ENCODE assay signal across 1 cellular context in the genomic region with DNA sequence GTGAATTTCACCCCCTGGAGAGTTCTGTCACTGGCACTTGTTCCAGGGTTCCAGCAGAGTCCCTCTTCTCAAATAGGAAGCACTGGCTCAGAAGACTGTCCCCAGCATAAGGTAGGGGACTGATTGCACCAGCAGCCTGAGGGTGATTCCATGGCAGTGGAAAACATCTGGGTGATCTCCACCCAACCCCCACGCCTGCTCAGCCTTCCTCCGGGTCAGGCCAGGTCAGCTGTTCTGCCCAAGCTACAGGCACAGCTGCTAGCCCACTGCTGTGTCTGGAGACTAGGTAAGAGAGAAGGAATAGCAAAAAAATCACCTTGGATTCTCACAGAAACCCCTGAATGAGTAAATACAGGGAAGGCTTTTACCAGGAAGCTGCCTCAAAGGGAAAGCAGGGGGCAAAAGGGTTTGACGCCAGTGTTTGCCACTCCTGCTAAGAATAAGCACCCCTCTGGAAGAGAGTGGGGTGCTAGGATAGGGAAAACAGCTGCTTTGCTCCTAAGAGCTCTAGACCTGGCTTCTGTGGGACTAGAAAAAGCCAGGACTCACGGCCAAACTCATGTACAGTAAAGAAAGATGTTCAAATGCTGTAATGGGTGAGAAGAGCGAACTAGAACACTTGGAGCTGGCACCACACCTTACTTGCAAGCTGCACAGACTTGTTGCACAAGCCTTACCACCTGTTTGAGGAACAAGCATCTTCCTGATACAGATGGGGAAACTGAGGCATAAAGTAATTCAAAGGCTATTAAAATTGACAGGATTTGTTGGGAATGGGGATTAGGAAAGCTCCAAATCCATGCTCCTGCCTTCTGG.
TF ChIP-seq lines count a peak whose summit lies in the region.

No MANE protein-coding gene starts in this region.

TF ChIP-seq in GM12878, 131 proteins besides CTCF, POLR2A, EP300 and RAD21 (continues in another document):
- TF ChIP-seq RUNX3 (IDR thresholded peaks at IDR 0.05; ENCODE audit: low read length) (no peak), MEF2B (IDR thresholded peaks at IDR 0.05; ENCODE audit: partially characterized antibody, poor library complexity, severe bottlenecking) (no peak), RCOR1 (conservative IDR thresholded peaks at IDR 0.05; ENCODE audit: low read depth, low read length) (no peak), SIN3A (IDR thresholded peaks at IDR 0.05; ENCODE audit: low read depth, low read length) (0 out of 2 replicates have a peak, but pooled peaks have one; percentile 37), POLR2AphosphoS5 (IDR thresholded peaks at IDR 0.05; ENCODE audit: low read length) (peak; percentile 82), STAT1 (conservative IDR thresholded peaks at IDR 0.05) (no peak), CBX3 (IDR thresholded peaks at IDR 0.05; ENCODE audit: borderline replicate concordance, low read depth) (no peak), BCL11A (IDR thresholded peaks at IDR 0.05; ENCODE audit: low read depth, low read length) (no peak), PAX5 (IDR thresholded peaks at IDR 0.05; ENCODE audit: borderline replicate concordance, low read depth, low read length) (no peak), CBFB (IDR thresholded peaks at IDR 0.05; ENCODE audit: low read depth) (no peak), TAF1 (IDR thresholded peaks at IDR 0.05; ENCODE audit: borderline replicate concordance, low read depth, low read length) (no peak), TCF3 (IDR thresholded peaks at IDR 0.05; ENCODE audit: borderline replicate concordance, insufficient read depth, low read depth, low read length) (no peak), ZNF274 (IDR thresholded peaks at IDR 0.05; ENCODE audit: insufficient read depth, insufficient read length) (no peak), SMAD5 (IDR thresholded peaks at IDR 0.05; ENCODE audit: low read depth) (peak; percentile 41; the same call in 1 of the 2 replicates), KAT2A (conservative IDR thresholded peaks at IDR 0.05; ENCODE audit: control insufficient read depth, low read depth, low read length) (no peak), NR2C2 (IDR thresholded peaks at IDR 0.05; ENCODE audit: borderline replicate concordance, control insufficient read depth, insufficient read length, low read depth) (no peak), SPI1 (IDR thresholded peaks at IDR 0.05; ENCODE audit: borderline replicate concordance, insufficient read depth, low read depth, low read length) (no peak), BMI1 (IDR thresholded peaks at IDR 0.05; ENCODE audit: borderline replicate concordance) (no peak), ASH2L (IDR thresholded peaks at IDR 0.05; ENCODE audit: borderline replicate concordance, low read depth) (no peak), TCF12 (IDR thresholded peaks at IDR 0.05; ENCODE audit: low read depth, low read length) (no peak), NFIC (IDR thresholded peaks at IDR 0.05; ENCODE audit: low read depth, low read length) (no peak), JUND (IDR thresholded peaks at IDR 0.05; ENCODE audit: low read depth, low read length) (no peak), SRF (IDR thresholded peaks at IDR 0.05; ENCODE audit: low read depth in 2 of 2, low read length in 2 of 2) (no peak), IKZF1 (conservative IDR thresholded peaks at IDR 0.05) (no peak), KLF5 (IDR thresholded peaks at IDR 0.05; ENCODE audit: partially characterized antibody) (no peak), IRF4 (IDR thresholded peaks at IDR 0.05; ENCODE audit: low read depth, low read length) (no peak), POLR2AphosphoS2 (IDR thresholded peaks at IDR 0.05; ENCODE audit: low read depth, low read length) (peak; percentile 49), RAD51 (IDR thresholded peaks at IDR 0.05) (no peak), MTA3 (IDR thresholded peaks at IDR 0.05; ENCODE audit: borderline replicate concordance, low read length) (no peak), SMC3 (IDR thresholded peaks at IDR 0.05; ENCODE audit: borderline replicate concordance, low read length) (no peak), ZZZ3 (IDR thresholded peaks at IDR 0.05; ENCODE audit: control insufficient read depth, insufficient read length, low read depth) (no peak), ZNF384 (IDR thresholded peaks at IDR 0.05; ENCODE audit: borderline replicate concordance, low read depth, low read length) (no peak), CHD1 (IDR thresholded peaks at IDR 0.05; ENCODE audit: low read depth, low read length) (peak; percentile 44; the same call in 1 of the 2 replicates), EED (IDR thresholded peaks at IDR 0.05; ENCODE audit: low read depth) (no peak), ZBED1 (IDR thresholded peaks at IDR 0.05; ENCODE audit: borderline replicate concordance) (no peak; the same call in 1 of the 2 replicates), DPF2 (IDR thresholded peaks at IDR 0.05) (no peak; the same call in 1 of the 2 replicates), HCFC1 (IDR thresholded peaks at IDR 0.05; ENCODE audit: low read length) (no peak), NR2F1 (conservative IDR thresholded peaks at IDR 0.05) (peak; percentile 68), TBL1XR1 (IDR thresholded peaks at IDR 0.05; ENCODE audit: low read depth, low read length) (no peak), NFYA (IDR thresholded peaks at IDR 0.05; ENCODE audit: borderline replicate concordance, low read depth, low read length) (no peak), LARP7 (IDR thresholded peaks at IDR 0.05) (no peak), POU2F2 (IDR thresholded peaks at IDR 0.05; ENCODE audit: borderline replicate concordance, low read depth, low read length) (peak; percentile 44; the same call in 2 of the 3 replicates), GATAD2B (conservative IDR thresholded peaks at IDR 0.05; ENCODE audit: low read depth) (no peak), MYB (IDR thresholded peaks at IDR 0.05; ENCODE audit: borderline replicate concordance, low read depth, low read length) (no peak)
- TF ChIP-seq, protein P1, sequence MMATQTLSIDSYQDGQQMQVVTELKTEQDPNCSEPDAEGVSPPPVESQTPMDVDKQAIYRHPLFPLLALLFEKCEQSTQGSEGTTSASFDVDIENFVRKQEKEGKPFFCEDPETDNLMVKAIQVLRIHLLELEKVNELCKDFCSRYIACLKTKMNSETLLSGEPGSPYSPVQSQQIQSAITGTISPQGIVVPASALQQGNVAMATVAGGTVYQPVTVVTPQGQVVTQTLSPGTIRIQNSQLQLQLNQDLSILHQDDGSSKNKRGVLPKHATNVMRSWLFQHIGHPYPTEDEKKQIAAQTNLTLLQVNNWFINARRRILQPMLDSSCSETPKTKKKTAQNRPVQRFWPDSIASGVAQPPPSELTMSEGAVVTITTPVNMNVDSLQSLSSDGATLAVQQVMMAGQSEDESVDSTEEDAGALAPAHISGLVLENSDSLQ (IDR thresholded peaks at IDR 0.05) = no peak
- TF ChIP-seq, protein P2, sequence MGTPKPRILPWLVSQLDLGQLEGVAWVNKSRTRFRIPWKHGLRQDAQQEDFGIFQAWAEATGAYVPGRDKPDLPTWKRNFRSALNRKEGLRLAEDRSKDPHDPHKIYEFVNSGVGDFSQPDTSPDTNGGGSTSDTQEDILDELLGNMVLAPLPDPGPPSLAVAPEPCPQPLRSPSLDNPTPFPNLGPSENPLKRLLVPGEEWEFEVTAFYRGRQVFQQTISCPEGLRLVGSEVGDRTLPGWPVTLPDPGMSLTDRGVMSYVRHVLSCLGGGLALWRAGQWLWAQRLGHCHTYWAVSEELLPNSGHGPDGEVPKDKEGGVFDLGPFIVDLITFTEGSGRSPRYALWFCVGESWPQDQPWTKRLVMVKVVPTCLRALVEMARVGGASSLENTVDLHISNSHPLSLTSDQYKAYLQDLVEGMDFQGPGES (IDR thresholded peaks at IDR 0.05) = no peak
- TF ChIP-seq, protein P3, sequence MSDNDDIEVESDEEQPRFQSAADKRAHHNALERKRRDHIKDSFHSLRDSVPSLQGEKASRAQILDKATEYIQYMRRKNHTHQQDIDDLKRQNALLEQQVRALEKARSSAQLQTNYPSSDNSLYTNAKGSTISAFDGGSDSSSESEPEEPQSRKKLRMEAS (IDR thresholded peaks at IDR 0.05; ENCODE audit: low read depth, low read length) = no peak
- TF ChIP-seq, protein P4, sequence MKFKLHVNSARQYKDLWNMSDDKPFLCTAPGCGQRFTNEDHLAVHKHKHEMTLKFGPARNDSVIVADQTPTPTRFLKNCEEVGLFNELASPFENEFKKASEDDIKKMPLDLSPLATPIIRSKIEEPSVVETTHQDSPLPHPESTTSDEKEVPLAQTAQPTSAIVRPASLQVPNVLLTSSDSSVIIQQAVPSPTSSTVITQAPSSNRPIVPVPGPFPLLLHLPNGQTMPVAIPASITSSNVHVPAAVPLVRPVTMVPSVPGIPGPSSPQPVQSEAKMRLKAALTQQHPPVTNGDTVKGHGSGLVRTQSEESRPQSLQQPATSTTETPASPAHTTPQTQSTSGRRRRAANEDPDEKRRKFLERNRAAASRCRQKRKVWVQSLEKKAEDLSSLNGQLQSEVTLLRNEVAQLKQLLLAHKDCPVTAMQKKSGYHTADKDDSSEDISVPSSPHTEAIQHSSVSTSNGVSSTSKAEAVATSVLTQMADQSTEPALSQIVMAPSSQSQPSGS (IDR thresholded peaks at IDR 0.05; ENCODE audit: low read length) = no peak
- TF ChIP-seq, protein P5, sequence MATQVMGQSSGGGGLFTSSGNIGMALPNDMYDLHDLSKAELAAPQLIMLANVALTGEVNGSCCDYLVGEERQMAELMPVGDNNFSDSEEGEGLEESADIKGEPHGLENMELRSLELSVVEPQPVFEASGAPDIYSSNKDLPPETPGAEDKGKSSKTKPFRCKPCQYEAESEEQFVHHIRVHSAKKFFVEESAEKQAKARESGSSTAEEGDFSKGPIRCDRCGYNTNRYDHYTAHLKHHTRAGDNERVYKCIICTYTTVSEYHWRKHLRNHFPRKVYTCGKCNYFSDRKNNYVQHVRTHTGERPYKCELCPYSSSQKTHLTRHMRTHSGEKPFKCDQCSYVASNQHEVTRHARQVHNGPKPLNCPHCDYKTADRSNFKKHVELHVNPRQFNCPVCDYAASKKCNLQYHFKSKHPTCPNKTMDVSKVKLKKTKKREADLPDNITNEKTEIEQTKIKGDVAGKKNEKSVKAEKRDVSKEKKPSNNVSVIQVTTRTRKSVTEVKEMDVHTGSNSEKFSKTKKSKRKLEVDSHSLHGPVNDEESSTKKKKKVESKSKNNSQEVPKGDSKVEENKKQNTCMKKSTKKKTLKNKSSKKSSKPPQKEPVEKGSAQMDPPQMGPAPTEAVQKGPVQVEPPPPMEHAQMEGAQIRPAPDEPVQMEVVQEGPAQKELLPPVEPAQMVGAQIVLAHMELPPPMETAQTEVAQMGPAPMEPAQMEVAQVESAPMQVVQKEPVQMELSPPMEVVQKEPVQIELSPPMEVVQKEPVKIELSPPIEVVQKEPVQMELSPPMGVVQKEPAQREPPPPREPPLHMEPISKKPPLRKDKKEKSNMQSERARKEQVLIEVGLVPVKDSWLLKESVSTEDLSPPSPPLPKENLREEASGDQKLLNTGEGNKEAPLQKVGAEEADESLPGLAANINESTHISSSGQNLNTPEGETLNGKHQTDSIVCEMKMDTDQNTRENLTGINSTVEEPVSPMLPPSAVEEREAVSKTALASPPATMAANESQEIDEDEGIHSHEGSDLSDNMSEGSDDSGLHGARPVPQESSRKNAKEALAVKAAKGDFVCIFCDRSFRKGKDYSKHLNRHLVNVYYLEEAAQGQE (IDR thresholded peaks at IDR 0.05; ENCODE audit: low read depth, low read length) = no peak
- TF ChIP-seq, protein P6, sequence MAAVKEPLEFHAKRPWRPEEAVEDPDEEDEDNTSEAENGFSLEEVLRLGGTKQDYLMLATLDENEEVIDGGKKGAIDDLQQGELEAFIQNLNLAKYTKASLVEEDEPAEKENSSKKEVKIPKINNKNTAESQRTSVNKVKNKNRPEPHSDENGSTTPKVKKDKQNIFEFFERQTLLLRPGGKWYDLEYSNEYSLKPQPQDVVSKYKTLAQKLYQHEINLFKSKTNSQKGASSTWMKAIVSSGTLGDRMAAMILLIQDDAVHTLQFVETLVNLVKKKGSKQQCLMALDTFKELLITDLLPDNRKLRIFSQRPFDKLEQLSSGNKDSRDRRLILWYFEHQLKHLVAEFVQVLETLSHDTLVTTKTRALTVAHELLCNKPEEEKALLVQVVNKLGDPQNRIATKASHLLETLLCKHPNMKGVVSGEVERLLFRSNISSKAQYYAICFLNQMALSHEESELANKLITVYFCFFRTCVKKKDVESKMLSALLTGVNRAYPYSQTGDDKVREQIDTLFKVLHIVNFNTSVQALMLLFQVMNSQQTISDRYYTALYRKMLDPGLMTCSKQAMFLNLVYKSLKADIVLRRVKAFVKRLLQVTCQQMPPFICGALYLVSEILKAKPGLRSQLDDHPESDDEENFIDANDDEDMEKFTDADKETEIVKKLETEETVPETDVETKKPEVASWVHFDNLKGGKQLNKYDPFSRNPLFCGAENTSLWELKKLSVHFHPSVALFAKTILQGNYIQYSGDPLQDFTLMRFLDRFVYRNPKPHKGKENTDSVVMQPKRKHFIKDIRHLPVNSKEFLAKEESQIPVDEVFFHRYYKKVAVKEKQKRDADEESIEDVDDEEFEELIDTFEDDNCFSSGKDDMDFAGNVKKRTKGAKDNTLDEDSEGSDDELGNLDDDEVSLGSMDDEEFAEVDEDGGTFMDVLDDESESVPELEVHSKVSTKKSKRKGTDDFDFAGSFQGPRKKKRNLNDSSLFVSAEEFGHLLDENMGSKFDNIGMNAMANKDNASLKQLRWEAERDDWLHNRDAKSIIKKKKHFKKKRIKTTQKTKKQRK (IDR thresholded peaks at IDR 0.05; ENCODE audit: low read depth, low read length) = 0 out of 2 replicates have a peak, but pooled peaks have one; percentile 35
- TF ChIP-seq, protein P7, sequence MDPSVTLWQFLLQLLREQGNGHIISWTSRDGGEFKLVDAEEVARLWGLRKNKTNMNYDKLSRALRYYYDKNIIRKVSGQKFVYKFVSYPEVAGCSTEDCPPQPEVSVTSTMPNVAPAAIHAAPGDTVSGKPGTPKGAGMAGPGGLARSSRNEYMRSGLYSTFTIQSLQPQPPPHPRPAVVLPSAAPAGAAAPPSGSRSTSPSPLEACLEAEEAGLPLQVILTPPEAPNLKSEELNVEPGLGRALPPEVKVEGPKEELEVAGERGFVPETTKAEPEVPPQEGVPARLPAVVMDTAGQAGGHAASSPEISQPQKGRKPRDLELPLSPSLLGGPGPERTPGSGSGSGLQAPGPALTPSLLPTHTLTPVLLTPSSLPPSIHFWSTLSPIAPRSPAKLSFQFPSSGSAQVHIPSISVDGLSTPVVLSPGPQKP (IDR thresholded peaks at IDR 0.05; ENCODE audit: low read depth, low read length) = no peak
- TF ChIP-seq, protein P8, sequence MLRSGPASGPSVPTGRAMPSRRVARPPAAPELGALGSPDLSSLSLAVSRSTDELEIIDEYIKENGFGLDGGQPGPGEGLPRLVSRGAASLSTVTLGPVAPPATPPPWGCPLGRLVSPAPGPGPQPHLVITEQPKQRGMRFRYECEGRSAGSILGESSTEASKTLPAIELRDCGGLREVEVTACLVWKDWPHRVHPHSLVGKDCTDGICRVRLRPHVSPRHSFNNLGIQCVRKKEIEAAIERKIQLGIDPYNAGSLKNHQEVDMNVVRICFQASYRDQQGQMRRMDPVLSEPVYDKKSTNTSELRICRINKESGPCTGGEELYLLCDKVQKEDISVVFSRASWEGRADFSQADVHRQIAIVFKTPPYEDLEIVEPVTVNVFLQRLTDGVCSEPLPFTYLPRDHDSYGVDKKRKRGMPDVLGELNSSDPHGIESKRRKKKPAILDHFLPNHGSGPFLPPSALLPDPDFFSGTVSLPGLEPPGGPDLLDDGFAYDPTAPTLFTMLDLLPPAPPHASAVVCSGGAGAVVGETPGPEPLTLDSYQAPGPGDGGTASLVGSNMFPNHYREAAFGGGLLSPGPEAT (IDR thresholded peaks at IDR 0.05; ENCODE audit: low read depth) = no peak
